In the genomic region with DNA sequence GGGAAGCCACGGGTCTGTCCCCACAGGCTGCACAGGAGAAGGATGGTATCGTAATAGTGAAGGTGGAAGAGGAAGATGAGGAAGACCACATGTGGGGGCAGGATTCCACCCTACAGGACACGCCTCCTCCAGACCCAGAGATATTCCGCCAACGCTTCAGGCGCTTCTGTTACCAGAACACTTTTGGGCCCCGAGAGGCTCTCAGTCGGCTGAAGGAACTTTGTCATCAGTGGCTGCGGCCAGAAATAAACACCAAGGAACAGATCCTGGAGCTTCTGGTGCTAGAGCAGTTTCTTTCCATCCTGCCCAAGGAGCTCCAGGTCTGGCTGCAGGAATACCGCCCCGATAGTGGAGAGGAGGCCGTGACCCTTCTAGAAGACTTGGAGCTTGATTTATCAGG, we compare ENCODE assay signal across 2 cellular contexts.
A peak's percentile ranks its signal among the peaks of the same experiment; 100 is the strongest.
TF ChIP-seq lines count a peak whose summit lies in the region.

No MANE protein-coding gene starts in this region.

TF ChIP-seq in IMR-90, 13 proteins besides CTCF, POLR2A, EP300 and RAD21:
- TF ChIP-seq MAFK (IDR thresholded peaks at IDR 0.05; ENCODE audit: low read depth, low read length), result no peak
- no peak for TF ChIP-seq CEBPB (IDR thresholded peaks at IDR 0.05; ENCODE audit: low read depth, low read length)
- TF ChIP-seq SMC3 (IDR thresholded peaks at IDR 0.05; ENCODE audit: low read depth, low read length), result no peak
TF ChIP-seq in IMR-90: peak in this region for 0.

TF ChIP-seq in K562, 482 proteins besides CTCF, POLR2A, EP300 and RAD21:
- peak; percentile 24; the same call in 1 of the 2 replicates for TF ChIP-seq POLR2AphosphoS5 (IDR thresholded peaks at IDR 0.05; ENCODE audit: control insufficient read depth, insufficient read depth, low read depth, low read length)
- TF ChIP-seq GTF2E2 (tag; IDR thresholded peaks at IDR 0.05), result no peak
- no peak for TF ChIP-seq ZFP1 (CRISPR knock-in tag; IDR thresholded peaks at IDR 0.05)
